In the genomic region with DNA sequence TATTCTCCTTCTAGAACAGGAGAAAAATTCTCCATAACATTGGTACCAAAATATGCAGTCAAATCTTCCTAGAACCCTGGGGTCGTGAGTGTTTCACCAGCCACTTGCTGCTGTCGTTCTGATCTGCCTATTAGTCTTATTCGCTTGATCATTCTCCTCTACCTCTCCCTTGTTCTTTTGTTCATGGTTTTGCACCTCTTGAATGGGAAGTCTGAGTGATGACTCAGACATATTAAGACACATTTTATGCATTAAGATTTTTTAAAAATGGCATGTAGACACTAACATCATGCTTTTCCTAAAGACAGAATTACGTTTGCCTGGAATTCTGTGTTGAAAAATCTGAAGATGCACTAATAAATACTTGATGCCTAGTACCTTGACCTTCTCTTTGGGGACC, we compare ENCODE assay signal across 18 cellular contexts.
"Had no signal": no experiment of that assay in that cellular context is flagged by ENCODE, and none has a peak within 500 bp of the region (broad histone marks: within the 10 kb centered on the region; RNA-seq: fewer than 3 reads in every experiment).

No MANE protein-coding gene starts in this region.

- H3K27me3 ChIP-seq: neutrophil, upper lobe of left lung had no signal

- ATAC-seq: activated CD4-positive, CD25-positive, alpha-beta regulatory T cell treated with anti-CD3 and anti-CD28 coated beads, Interleukin-2, amount 50 U/mL, for 24 hours; activated T-helper 17 cell treated with anti-CD3 and anti-CD28 coated beads, Interleukin-2, amount 50 U/mL, for 72 hours had no signal

- H3K4me3 Mint-ChIP-seq: activated T-helper 17 cell treated with anti-CD3 and anti-CD28 coated beads, Interleukin-2, amount 50 U/mL, for 72 hours; endodermal cell; immature natural killer cell; naive B cell had no signal

- H3K9me3 ChIP-seq: neutrophil, upper lobe of left lung had no signal

- H3K36me3 ChIP-seq: neutrophil, upper lobe of left lung had no signal

- H3K4me1 Mint-ChIP-seq: activated T-helper 17 cell treated with anti-CD3 and anti-CD28 coated beads, Interleukin-2, amount 50 U/mL, for 72 hours; immature natural killer cell; naive B cell had no signal

- H3K27ac Mint-ChIP-seq: activated T-helper 17 cell treated with anti-CD3 and anti-CD28 coated beads, Interleukin-2, amount 50 U/mL, for 72 hours; immature natural killer cell; naive B cell had no signal

- H3K4me3 ChIP-seq: lung, SK-N-MC, upper lobe of left lung had no signal

- H3K9me3 Mint-ChIP-seq: endodermal cell had no signal

- H3K27ac ChIP-seq: neutrophil, SK-N-MC had no signal

- DNase-seq: activated CD4-positive, alpha-beta T cell treated with anti-CD3 and anti-CD28 coated beads, Interleukin-2, amount 50 U/mL, for 4 hours; activated naive CD4-positive, alpha-beta T cell treated with Interleukin-2 at 50 U/mL for 16 hours; activated T-cell treated with anti-CD3 and anti-CD28 coated beads for 4 hours; aorta; endodermal cell; foreskin melanocyte; immature natural killer cell; left cardiac atrium; naive B cell; stimulated activated CD4-positive, alpha-beta T cell treated with anti-CD3 and anti-CD28 coated beads, Interleukin-15, amount 100 ng/mL, for 24 hours; stimulated activated CD4-positive, alpha-beta T cell treated with anti-CD3 and anti-CD28 coated beads, Interleukin-4, amount 100 ng/mL, for 1 hour; stimulated activated naive CD4-positive, alpha-beta T cell had no signal

- H3K36me3 Mint-ChIP-seq: immature natural killer cell, naive B cell had no signal
